27 cellular contexts compared by ENCODE assay signal in the genomic region with DNA sequence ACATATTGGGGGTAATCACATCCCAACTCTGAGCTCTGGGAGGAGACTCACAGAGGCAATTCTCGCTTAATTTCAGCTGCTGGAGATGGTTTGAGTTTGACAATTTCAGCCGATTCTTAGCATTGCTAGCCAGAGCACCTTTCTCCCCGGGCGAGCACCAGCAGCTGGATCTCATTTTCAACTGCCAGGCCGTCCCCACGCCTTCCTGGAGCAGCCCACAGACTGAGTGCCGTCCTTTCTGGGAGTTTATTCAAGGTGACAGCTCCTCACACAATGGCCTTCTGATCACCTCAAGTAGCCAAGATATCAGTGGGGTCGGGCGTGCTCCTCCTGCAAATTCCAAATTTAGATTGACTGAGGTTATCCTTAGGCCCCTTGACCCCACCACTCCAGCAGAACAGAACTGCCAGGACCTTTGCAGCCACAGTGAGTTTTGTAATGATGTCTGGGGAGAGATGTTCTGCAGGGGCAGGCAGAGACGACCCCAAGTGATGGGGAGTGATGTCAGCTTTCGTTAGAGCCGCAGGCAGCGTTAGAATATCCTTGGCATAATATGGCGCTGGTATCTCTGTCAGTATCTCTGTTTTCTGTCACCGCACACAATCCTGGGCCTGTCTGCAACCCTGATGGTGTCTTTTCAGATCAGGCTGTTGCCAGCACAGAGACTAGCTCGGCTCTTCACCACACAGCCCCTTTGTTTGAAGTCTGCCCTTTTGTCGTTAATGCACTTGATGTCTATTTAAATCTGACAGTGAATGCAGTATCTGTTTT.
A peak's percentile ranks its signal among the peaks of the same experiment; 100 is the strongest.
DNase-seq lines count a peak whose midpoint lies in the region; ATAC-seq and TF ChIP-seq lines count a peak whose summit lies in the region.
"Had no signal": no experiment of that assay in that cellular context is flagged by ENCODE, and none has a peak within 500 bp of the region (broad histone marks: within the 10 kb centered on the region; RNA-seq: fewer than 3 reads in every experiment).

No MANE protein-coding gene starts in this region.

- POLR2A ChIA-PET in OCI-LY7 (lab: Charles Lee) = no interaction called here

- BruUV-seq in OCI-LY7 (replicated peaks; lab: Mats Ljungman, UMichigan) = no TSS peak

- no peaks in the 10 kb centered on the region for H3K79me2 ChIP-seq in OCI-LY7 (ENCODE audit: insufficient read depth, low read depth, low read length)
- H3K79me2 ChIP-seq: parathyroid adenoma had no signal

- DNase-seq in cardiac muscle cell (ENCODE audit: low read depth in 1 of 2, low spot score in 1 of 2) (peak; percentile 16 to 76), right atrium auricular region (ENCODE audit: low spot score) (no peak), left ventricle myocardium superior (no peak), neural crest cell (ENCODE audit: low read depth, low spot score) (no peak), OCI-LY7 (ENCODE audit: low spot score) (no peak)
- DNase-seq in stimulated activated CD4-positive, alpha-beta T cell treated with anti-CD3 and anti-CD28 coated beads, Interleukin-4, amount 100 ng/mL, for 4 hours = no peak
- DNase-seq: activated CD4-positive, alpha-beta T cell treated with anti-CD3 and anti-CD28 coated beads, Interleukin-2, amount 50 U/mL, for 48 hours; activated CD4-positive, CD25-positive, alpha-beta regulatory T cell; activated CD8-positive, alpha-beta memory T cell treated with anti-CD3 and anti-CD28 coated beads, Interleukin-2, amount 50 U/mL, for 48 hours; aorta; head of caudate nucleus; HFFc6; Kasumi-1; midbrain; natural killer cell; NCI-H1694 treated with DMSO at 0.1 percent for 48 hours; NCI-H2171 treated with DMSO at 0.1 percent for 48 hours; NCI-H526; RPMI8226; T1000; transverse colon had no signal

- H3K27me3 Mint-ChIP-seq in neural crest cell (ENCODE audit: low read depth) = peaks cover 2% of the 10 kb centered on the region

- H3K27me3 ChIP-seq in cardiac muscle cell (no peaks in the 10 kb centered on the region), right atrium auricular region (no peaks in the 10 kb centered on the region)
- H3K27me3 ChIP-seq: transverse colon had no signal

- H3K9me3 Mint-ChIP-seq in neural crest cell = no peaks in the 10 kb centered on the region
- H3K9me3 Mint-ChIP-seq: activated T-helper 2 cell treated with anti-CD3 and anti-CD28 coated beads, Interferon-gamma antibody, Interleukin-2, Interleukin-4, amounts not matched to agents 10 μg/mL and 5 μg/mL and 100 μg/mL, durations not matched to agents 14 hours and 24 hours and 36 hours; HFFc6; natural killer cell had no signal

- peaks cover 26% of the 10 kb centered on the region for H3K4me1 Mint-ChIP-seq in neural crest cell
- H3K4me1 Mint-ChIP-seq: B cell had no signal

- no peaks in the 10 kb centered on the region for H4K20me1 ChIP-seq in OCI-LY7 (ENCODE audit: insufficient read depth, low read length)

- ATAC-seq in left ventricle myocardium superior (peak; percentile 52), HG02885 (IDR thresholded peaks at IDR 0.05; ENCODE audit: poor library complexity, unreplicated experiment) (no peak), HG02884 (IDR thresholded peaks at IDR 0.05; ENCODE audit: unreplicated experiment) (no peak)
- ATAC-seq: natural killer cell had no signal

- no peak overlapping the region for H2AFZ ChIP-seq in OCI-LY7 (ENCODE audit: low read length)
- H2AFZ ChIP-seq: parathyroid adenoma had no signal

- intact Hi-C loops in left ventricle myocardium superior (cut with micrococcal nuclease) (no loop called here), OCI-LY7 (cut with micrococcal nuclease; ENCODE audit: unreplicated experiment) (no loop called here)

- TF ChIP-seq CTCF in cardiac muscle cell (IDR thresholded peaks at IDR 0.05; ENCODE audit: low read depth, low read length) (no peak), right atrium auricular region (IDR thresholded peaks at IDR 0.05) (no peak), neural crest cell (conservative IDR thresholded peaks at IDR 0.05) (no peak), OCI-LY7 (conservative IDR thresholded peaks at IDR 0.05; ENCODE audit: low read length) (no peak)

- H3K9me3 ChIP-seq in cardiac muscle cell (ENCODE audit: low read depth) = no peaks in the 10 kb centered on the region
- no peaks in the 10 kb centered on the region for H3K9me3 ChIP-seq in right atrium auricular region
- H3K9me3 ChIP-seq in OCI-LY7 (ENCODE audit: low read length) = no peaks in the 10 kb centered on the region
- H3K9me3 ChIP-seq: transverse colon had no signal

- H3K4me3 ChIP-seq in cardiac muscle cell (no peak overlapping the region), right atrium auricular region (no peak overlapping the region), OCI-LY7 (ENCODE audit: low read depth, low read length, poor library complexity, severe bottlenecking) (no peak overlapping the region)
- H3K4me3 ChIP-seq: transverse colon had no signal

- H3K36me3 Mint-ChIP-seq in neural crest cell (ENCODE audit: low read depth) = no peaks in the 10 kb centered on the region
- H3K36me3 Mint-ChIP-seq: activated naive CD8-positive, alpha-beta T cell; natural killer cell had no signal

- H3K27ac ChIP-seq in cardiac muscle cell = peak overlapping the region; percentile 88
- peak overlapping the region in 1 of 2 donors; percentile 55 for H3K27ac ChIP-seq in right atrium auricular region
- no peak overlapping the region for H3K27ac ChIP-seq in OCI-LY7 (ENCODE audit: low read depth, low read length, poor library complexity, severe bottlenecking)
- H3K27ac ChIP-seq: parathyroid adenoma had no signal

- no peak overlapping the region for H3K4me2 ChIP-seq in OCI-LY7 (ENCODE audit: low read length)

- H3K9me2 ChIP-seq in OCI-LY7 (ENCODE audit: insufficient read depth, low read length) = no peaks in the 10 kb centered on the region

- peak overlapping the region; percentile 48 for H3K27ac Mint-ChIP-seq in neural crest cell (ENCODE audit: unreplicated experiment)
- H3K27ac Mint-ChIP-seq: activated naive CD8-positive, alpha-beta T cell; activated T-helper 2 cell treated with anti-CD3 and anti-CD28 coated beads, Interferon-gamma antibody, Interleukin-2, Interleukin-4, amounts not matched to agents 10 μg/mL and 5 μg/mL and 100 μg/mL, durations not matched to agents 14 hours and 24 hours and 36 hours; B cell; HFFc6; natural killer cell had no signal

- H3K36me3 ChIP-seq in cardiac muscle cell = no peaks in the 10 kb centered on the region
- no peaks in the 10 kb centered on the region for H3K36me3 ChIP-seq in right atrium auricular region
- H3K36me3 ChIP-seq in OCI-LY7 (ENCODE audit: insufficient read depth, low read length) = no peaks in the 10 kb centered on the region
- H3K36me3 ChIP-seq: transverse colon had no signal

- no peak overlapping the region for H3K4me3 Mint-ChIP-seq in neural crest cell
- H3K4me3 Mint-ChIP-seq: activated naive CD8-positive, alpha-beta T cell; B cell; HFFc6; natural killer cell had no signal

- H3K4me1 ChIP-seq in cardiac muscle cell (ENCODE audit: low read depth) (peaks cover 91% of the 10 kb centered on the region), right atrium auricular region (peaks cover 0 to 51% of the 10 kb centered on the region in 2 donors), OCI-LY7 (ENCODE audit: insufficient read depth, low read length, poor library complexity, severe bottlenecking) (no peaks in the 10 kb centered on the region)
- H3K4me1 ChIP-seq: parathyroid adenoma had no signal

- CTCF ChIA-PET in OCI-LY7 (lab: Charles Lee; ENCODE audit: unreplicated experiment) = no interaction called here

Comparison
In these comparisons a context has a peak if more than half of its experiments do, and no peak if none do; other contexts are left out.
1. DNase-seq: peak in cardiac muscle cell (2 of 2); none in right atrium auricular region (single experiment), left ventricle myocardium superior (single experiment), neural crest cell (single experiment), OCI-LY7 (single experiment) and stimulated activated CD4-positive, alpha-beta T cell treated with anti-CD3 and anti-CD28 coated beads, Interleukin-4, amount 100 ng/mL, for 4 hours (0 of 2).